8 cellular contexts compared by ENCODE assay signal in the genomic region with DNA sequence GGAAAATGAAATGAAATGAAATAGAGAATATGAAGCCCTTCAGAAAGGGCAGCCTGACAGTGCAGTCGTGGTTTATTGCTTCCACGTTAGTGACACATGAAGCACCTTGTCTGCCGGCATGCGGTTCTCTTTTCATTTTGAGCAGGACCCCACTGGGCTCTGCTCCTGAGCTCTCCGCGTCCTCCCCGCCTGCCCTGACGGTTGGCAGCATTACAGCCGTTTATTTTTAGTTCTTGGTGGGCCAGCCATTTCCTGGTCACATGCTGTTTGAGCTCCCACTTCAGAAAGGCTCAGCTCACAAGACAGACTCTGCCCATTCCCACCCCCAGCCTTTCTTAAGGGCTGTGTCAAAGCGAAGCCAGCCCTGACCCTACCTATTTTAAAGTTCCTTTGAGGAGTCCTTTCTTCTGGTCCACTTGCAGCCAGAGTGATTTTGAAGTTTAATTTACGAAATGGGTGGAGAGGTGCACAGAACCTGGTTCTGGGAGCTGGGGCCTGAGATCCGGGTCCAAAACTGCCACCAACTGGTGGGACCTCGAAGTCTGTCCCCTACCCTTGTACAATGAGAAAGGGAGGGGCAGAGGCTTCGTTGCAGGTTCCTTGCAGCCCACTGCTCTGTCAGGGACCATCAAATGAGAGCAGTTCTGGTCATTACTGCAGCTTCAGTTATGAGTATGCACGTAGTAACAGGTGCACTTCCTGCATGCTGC.
DNase-seq lines count a peak whose midpoint lies in the region; ATAC-seq and TF ChIP-seq lines count a peak whose summit lies in the region.

No MANE protein-coding gene starts in this region.

- 0 out of 2 replicates have a peak, but pooled peaks have one; percentile 12 for TF ChIP-seq CTCF in OCI-LY3 (IDR thresholded peaks at IDR 0.05; ENCODE audit: low read depth, low read length)
- TF ChIP-seq CTCF in Caco-2 (IDR thresholded peaks at IDR 0.05; ENCODE audit: insufficient read depth in 1 of 2, low read depth in 1 of 2, low read length in 1 of 2, severe bottlenecking in 1 of 2, unreplicated experiment in 1 of 2): no peak

- intact Hi-C loops in Caco-2 (cut with micrococcal nuclease; ENCODE audit: unreplicated experiment): no loop called here

- H3K4me1 ChIP-seq in OCI-LY3 (ENCODE audit: low read length): peaks cover 76% of the 10 kb centered on the region
- H3K4me1 ChIP-seq in mesenchymal stem cell (ENCODE audit: control insufficient read depth, insufficient read depth, low read depth, low read length): peaks cover 36% of the 10 kb centered on the region
- H3K4me1 ChIP-seq in Caco-2: peaks cover 11% of the 10 kb centered on the region

- H3K4me1 Mint-ChIP-seq in Caco-2 (ENCODE audit: low read depth, unreplicated experiment): peaks cover 5% of the 10 kb centered on the region

- POLR2A ChIA-PET in Caco-2 (lab: Charles Lee): no interaction called here

- H3K79me2 ChIP-seq in OCI-LY3 (ENCODE audit: low read length): peaks cover 85% of the 10 kb centered on the region

- H4K20me1 ChIP-seq in OCI-LY3 (ENCODE audit: insufficient read depth, low read length): no peaks in the 10 kb centered on the region

- no peaks in the 10 kb centered on the region for H3K9me3 Mint-ChIP-seq in Caco-2 (ENCODE audit: unreplicated experiment)

- DNase-seq in mesenchymal stem cell (no peak), AG20443 (ENCODE audit: low spot score) (no peak), SW480 (ENCODE audit: low spot score) (no peak), Caco-2 (no peak)
- DNase-seq in stimulated activated CD4-positive, alpha-beta T cell treated with anti-CD3 and anti-CD28 coated beads, Interleukin-2, amount 100 ng/mL, for 48 hours: no peak

- peak overlapping the region in 1 of 2 experiments; percentile 22 for H2BK12ac ChIP-seq in mesenchymal stem cell (ENCODE audit: low read length in 2 of 2)

- no TSS peak for BruUV-seq in Caco-2 (replicated peaks; lab: Mats Ljungman, UMichigan)

- ATAC-seq in GM18867 (IDR thresholded peaks at IDR 0.05; ENCODE audit: unreplicated experiment) (peak; percentile 66), HG02798 (IDR thresholded peaks at IDR 0.05; ENCODE audit: poor library complexity, unreplicated experiment) (peak; percentile 55)

- H3K27ac Mint-ChIP-seq in Caco-2 (ENCODE audit: unreplicated experiment): no peak overlapping the region

- H3K4me3 Mint-ChIP-seq in Caco-2 (ENCODE audit: unreplicated experiment): no peak overlapping the region

- no peak overlapping the region for H2BK15ac ChIP-seq in mesenchymal stem cell (ENCODE audit: low read depth, poor library complexity, severe bottlenecking)

- H2AFZ ChIP-seq in OCI-LY3 (ENCODE audit: low read depth, low read length) (no peak overlapping the region), mesenchymal stem cell (ENCODE audit: low read depth, low read length) (no peak overlapping the region)

- no peaks in the 10 kb centered on the region for H3K36me3 Mint-ChIP-seq in Caco-2 (ENCODE audit: insufficient read depth, unreplicated experiment)

- H3K36me3 ChIP-seq in OCI-LY3 (replicated peaks; ENCODE audit: low read depth, low read length) (peaks cover 32% of the 10 kb centered on the region), mesenchymal stem cell (ENCODE audit: control insufficient read depth in 1 of 2, insufficient read depth in 2 of 2, low read depth in 1 of 2, low read length in 2 of 2) (peaks cover 15 to 36% of the 10 kb centered on the region in 2 experiments), Caco-2 (ENCODE audit: control insufficient read depth, insufficient read depth, low read length) (no peaks in the 10 kb centered on the region)

- H3K9ac ChIP-seq in OCI-LY3 (ENCODE audit: low read length) (peak overlapping the region; percentile 84), mesenchymal stem cell (ENCODE audit: low read length) (no peak overlapping the region)

- peak overlapping the region in 1 of 2 experiments; percentile 17 for H3K4ac ChIP-seq in mesenchymal stem cell (ENCODE audit: low read depth in 1 of 2, low read length in 2 of 2)

- H3K27me3 ChIP-seq in OCI-LY3 (ENCODE audit: low read depth, low read length) (no peaks in the 10 kb centered on the region), mesenchymal stem cell (ENCODE audit: control insufficient read depth in 1 of 2, insufficient read depth in 1 of 2, low read length in 2 of 2) (no peaks in the 10 kb centered on the region), Caco-2 (replicated peaks; ENCODE audit: control insufficient read depth, insufficient read depth, low read length) (no peaks in the 10 kb centered on the region)

- peak overlapping the region; percentile 63 for H4K91ac ChIP-seq in mesenchymal stem cell (ENCODE audit: low read length)

- H3K18ac ChIP-seq in mesenchymal stem cell (ENCODE audit: low read depth in 1 of 2, low read length in 2 of 2): peak overlapping the region in 1 of 2 experiments; percentile 67

- no peaks in the 10 kb centered on the region for H3K27me3 Mint-ChIP-seq in Caco-2 (ENCODE audit: insufficient read depth, unreplicated experiment)

- H4K8ac ChIP-seq in mesenchymal stem cell (ENCODE audit: low read length): peak overlapping the region; percentile 56

- H3K4me2 ChIP-seq in OCI-LY3 (ENCODE audit: low read length): peak overlapping the region; percentile 62
- no peak overlapping the region for H3K4me2 ChIP-seq in mesenchymal stem cell (ENCODE audit: low read length, poor library complexity, severe bottlenecking)

- H3K9me3 ChIP-seq in OCI-LY3 (ENCODE audit: insufficient read depth, low read length): no peaks in the 10 kb centered on the region
- H3K9me3 ChIP-seq in mesenchymal stem cell (ENCODE audit: control insufficient read depth, low read length): no peaks in the 10 kb centered on the region
- H3K9me3 ChIP-seq in Caco-2: no peaks in the 10 kb centered on the region

- 67% methylated on average over 14 of the region's 15 CpGs for WGBS in mesenchymal stem cell

- H2AK5ac ChIP-seq in mesenchymal stem cell (ENCODE audit: low read length, severe bottlenecking): no peak overlapping the region

- no peak overlapping the region for H2BK5ac ChIP-seq in mesenchymal stem cell (ENCODE audit: low read depth, low read length, poor library complexity, severe bottlenecking)

- H3K79me1 ChIP-seq in mesenchymal stem cell (replicated peaks; ENCODE audit: low read length, poor library complexity, severe bottlenecking): peaks cover 44% of the 10 kb centered on the region

- CTCF ChIA-PET in Caco-2 (lab: Charles Lee): no interaction called here

- H3K14ac ChIP-seq in mesenchymal stem cell (ENCODE audit: low read length in 2 of 2): no peak overlapping the region

- peak overlapping the region; percentile 11 for H2BK120ac ChIP-seq in mesenchymal stem cell (ENCODE audit: low read depth, low read length)

- H3K27ac ChIP-seq in OCI-LY3 (ENCODE audit: low read length) (peak overlapping the region; percentile 99), mesenchymal stem cell (ENCODE audit: low read length, poor library complexity, severe bottlenecking) (no peak overlapping the region)

- H3K23ac ChIP-seq in mesenchymal stem cell (ENCODE audit: low read length in 2 of 2): no peak overlapping the region

- H3K4me3 ChIP-seq in OCI-LY3 (ENCODE audit: low read length) (peak overlapping the region; percentile 2; the same call in 1 of the 2 replicates), mesenchymal stem cell (ENCODE audit: insufficient read depth in 1 of 2, low read depth in 1 of 2, low read length in 2 of 2) (no peak overlapping the region), Caco-2 (ENCODE audit: low read depth, low read length) (no peak overlapping the region)
